ENCODE assay signal across 18 cellular contexts in the genomic region with DNA sequence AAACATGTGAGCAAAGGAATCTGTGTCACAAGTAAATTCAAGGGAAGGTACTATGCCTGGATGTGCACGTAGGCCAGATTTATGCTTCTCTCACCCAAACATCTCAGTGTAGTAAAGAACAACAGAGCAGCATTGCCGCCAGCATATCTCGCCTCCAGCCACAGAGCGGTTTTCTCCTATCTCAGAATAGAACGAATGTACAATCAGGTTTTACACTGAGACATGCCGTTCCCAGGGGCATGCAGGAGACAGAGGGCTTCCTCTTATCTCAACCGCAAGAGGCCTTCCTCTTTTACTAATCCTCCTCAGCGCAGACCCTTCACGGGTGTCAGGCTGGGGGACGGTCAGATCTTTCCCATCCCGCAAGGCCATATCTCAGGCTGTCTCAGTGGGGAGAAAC.
DNase-seq lines count a peak whose midpoint lies in the region; ATAC-seq, FAIRE-seq and TF ChIP-seq lines count a peak whose summit lies in the region.
"Had no signal": no experiment of that assay in that cellular context is flagged by ENCODE, and none has a peak within 500 bp of the region (broad histone marks: within the 10 kb centered on the region; RNA-seq: fewer than 3 reads in every experiment).

No MANE protein-coding gene starts in this region.

- no peaks in the 10 kb centered on the region for H3K9me3 ChIP-seq in OCI-LY7 (ENCODE audit: low read length)
- H3K9me3 ChIP-seq in GM12878 (replicated peaks; ENCODE audit: control insufficient read depth, insufficient read depth, low read length), result no peaks in the 10 kb centered on the region
- no peaks in the 10 kb centered on the region for H3K9me3 ChIP-seq in left lung
- H3K9me3 ChIP-seq: A549, adrenal gland, Caco-2 had no signal

- DNase-seq in AML-193 (lab: John Stamatoyannopoulos, UW) (peak; percentile 12 to 38), OCI-LY7 (ENCODE audit: low spot score) (peak; percentile 81), GM12878 (ENCODE audit: low read depth, low spot score) (no peak), left lung (no peak), germinal center (ENCODE audit: low spot score) (no peak), GM19240 (ENCODE audit: insufficient read length, low spot score) (no peak), GM10266 (ENCODE audit: extremely low spot score) (no peak)
- DNase-seq: activated CD4-positive, alpha-beta T cell treated with anti-CD3 and anti-CD28 coated beads, Interleukin-2, amount 50 U/mL, for 4 hours; activated T-cell treated with anti-CD3 and anti-CD28 coated beads, Interleukin-2, amount 50 U/mL, for 24 hours; adrenal gland; Caco-2; endodermal cell; small intestine had no signal

- no peak for TF ChIP-seq EP300 in GM12878 (IDR thresholded peaks at IDR 0.05; ENCODE audit: borderline replicate concordance in 1 of 2, control insufficient read depth in 1 of 2, low read depth in 2 of 2, low read length in 2 of 2)

- BruUV-seq in OCI-LY7 (replicated peaks; lab: Mats Ljungman, UMichigan) (no TSS peak), GM12878 (replicated peaks; lab: Mats Ljungman, UMichigan) (no TSS peak)

- H3K27ac ChIP-seq in OCI-LY7 (ENCODE audit: low read depth, low read length, poor library complexity, severe bottlenecking) (peak overlapping the region; percentile 100), GM12878 (ENCODE audit: control insufficient read depth, insufficient read depth) (peak overlapping the region; percentile 67; the same call in 1 of the 2 replicates), left lung (no peak overlapping the region)
- H3K27ac ChIP-seq: A549, adrenal gland had no signal

- peak; percentile 58 for TF ChIP-seq POLR2A in GM19099 (IDR thresholded peaks at IDR 0.05; ENCODE audit: extremely low read depth, insufficient read length, low read depth)
- TF ChIP-seq POLR2A in GM12878 (IDR thresholded peaks at IDR 0.05; ENCODE audit: low read depth, low read length), result no peak

- TF ChIP-seq RAD21 in GM12878 (IDR thresholded peaks at IDR 0.05; ENCODE audit: insufficient read depth, low read depth, low read length), result no peak

- H3K4me1 ChIP-seq in OCI-LY7 (ENCODE audit: insufficient read depth, low read length, poor library complexity, severe bottlenecking) (peaks cover 51% of the 10 kb centered on the region), GM12878 (ENCODE audit: control insufficient read depth, insufficient read depth, low read length) (no peaks in the 10 kb centered on the region; the same call in 1 of the 2 replicates), left lung (no peaks in the 10 kb centered on the region)
- H3K4me1 ChIP-seq: A549, adrenal gland, Caco-2 had no signal

- H3K4me2 ChIP-seq in OCI-LY7 (ENCODE audit: low read length) (peak overlapping the region; percentile 79), GM12878 (ENCODE audit: control insufficient read depth, insufficient read depth) (peak overlapping the region; percentile 92)
- H3K4me2 ChIP-seq: A549 had no signal

- ATAC-seq in GM12878, result no peak
- no peak for ATAC-seq in left lung
- ATAC-seq: A549; stimulated activated effector memory CD8-positive, alpha-beta T cell treated with anti-CD3 and anti-CD28 coated beads, Interleukin-12 subunit alpha, Interleukin-12 subunit beta, amount 100 ng/mL, for 72 hours had no signal

- H4K20me1 ChIP-seq in OCI-LY7 (ENCODE audit: insufficient read depth, low read length), result no peaks in the 10 kb centered on the region
- H4K20me1 ChIP-seq in GM12878 (ENCODE audit: control insufficient read depth, insufficient read depth), result no peaks in the 10 kb centered on the region

- intact Hi-C loops in OCI-LY7 (cut with micrococcal nuclease; ENCODE audit: unreplicated experiment) (no loop called here), GM12878 (cut with micrococcal nuclease; ENCODE audit: unreplicated experiment) (no loop called here), left lung (cut with DNase I) (no loop called here)

- TF ChIP-seq CTCF in OCI-LY7 (conservative IDR thresholded peaks at IDR 0.05; ENCODE audit: low read length), result no peak
- TF ChIP-seq CTCF in GM12878 (IDR thresholded peaks at IDR 0.05 in 2 of 3, conservative IDR thresholded peaks at IDR 0.05 in 1 of 3; ENCODE audit: control insufficient read depth in 2 of 3, extremely low read depth in 1 of 3, insufficient read depth in 1 of 3, low read depth in 3 of 3, low read length in 3 of 3), result no peak
- TF ChIP-seq CTCF in left lung (IDR thresholded peaks at IDR 0.05), result no peak
- TF ChIP-seq CTCF in GM10266 (IDR thresholded peaks at IDR 0.05; ENCODE audit: control insufficient read depth, insufficient read depth, low read depth, missing control alignments), result no peak

- H2AFZ ChIP-seq in OCI-LY7 (ENCODE audit: low read length), result no peak overlapping the region
- peak overlapping the region; percentile 17 for H2AFZ ChIP-seq in GM12878 (ENCODE audit: control insufficient read depth, low read depth, low read length)

- peak overlapping the region; percentile 48 for H3K9ac ChIP-seq in GM12878 (ENCODE audit: control insufficient read depth, insufficient read depth, low read length)

- peaks cover 38% of the 10 kb centered on the region for H3K79me2 ChIP-seq in OCI-LY7 (ENCODE audit: insufficient read depth, low read depth, low read length)
- H3K79me2 ChIP-seq in GM12878 (ENCODE audit: control insufficient read depth, insufficient read depth, low read length), result peaks cover 12% of the 10 kb centered on the region

- POLR2A ChIA-PET in OCI-LY7 (lab: Charles Lee), result interaction anchor here (1.3 to 27.8 kb wide), 3 partner anchors 14 to 26 kb away, joined by 7 to 2147 read pairs (median 232); no protein-coding TSS in a partner anchor
- POLR2A ChIA-PET in GM12878 (lab: Charles Lee), result no interaction called here

- H3K27me3 ChIP-seq in GM12878 (replicated peaks in 1 of 2; ENCODE audit: control insufficient read depth in 2 of 2, insufficient read depth in 2 of 2, low read length in 1 of 2) (no peaks in the 10 kb centered on the region), left lung (no peaks in the 10 kb centered on the region)
- H3K27me3 ChIP-seq: adrenal gland had no signal

- peak overlapping the region; percentile 100 for H3K4me3 ChIP-seq in OCI-LY7 (ENCODE audit: low read depth, low read length, poor library complexity, severe bottlenecking)
- peak overlapping the region; percentile 70; the same call in 1 of the 2 replicates for H3K4me3 ChIP-seq in GM12878
- H3K4me3 ChIP-seq in left lung, result no peak overlapping the region
- H3K4me3 ChIP-seq: A549, adrenal gland had no signal

- WGBS in GM12878 (ENCODE audit: insufficient coverage, insufficient replicate concordance, low lambda C conversion rate, missing lambda C conversion rate), result under 1% methylated on average over 11 of the region's 11 CpGs

- H3K9me2 ChIP-seq in OCI-LY7 (ENCODE audit: insufficient read depth, low read length), result no peaks in the 10 kb centered on the region

- SMC1A ChIA-PET in GM12878 (lab: Charles Lee; ENCODE audit: uncharacterized antibody, unreplicated experiment), result no interaction called here

- RAD21 ChIA-PET in GM12878 (lab: Charles Lee; ENCODE audit: unreplicated experiment), result no interaction called here

- in situ Hi-C loops in GM12878 (cut with MboI), result no loop called here

- FAIRE-seq in GM12878 (lab: Jason Lieb, UNC), result no peak
- FAIRE-seq: A549, G401.6, GM18507, small intestine had no signal

- CTCF ChIA-PET in OCI-LY7 (lab: Charles Lee; ENCODE audit: unreplicated experiment), result no interaction called here
- CTCF ChIA-PET in GM12878 (lab: Yijun Ruan, JAX), result no interaction called here

- H3K36me3 ChIP-seq in OCI-LY7 (ENCODE audit: insufficient read depth, low read length) (peaks cover 8% of the 10 kb centered on the region), GM12878 (ENCODE audit: control insufficient read depth in 2 of 2, insufficient read depth in 2 of 2, low read length in 1 of 2) (no peaks in the 10 kb centered on the region), left lung (no peaks in the 10 kb centered on the region)
- H3K36me3 ChIP-seq: adrenal gland had no signal

TF ChIP-seq in GM12878, 131 proteins besides CTCF, POLR2A, EP300 and RAD21:
- TF ChIP-seq POU2F2 (IDR thresholded peaks at IDR 0.05; ENCODE audit: borderline replicate concordance, low read depth, low read length), result no peak
- peak; percentile 66 for TF ChIP-seq RUNX3 (IDR thresholded peaks at IDR 0.05; ENCODE audit: low read length)
- peak; percentile 75 for TF ChIP-seq SPI1 (IDR thresholded peaks at IDR 0.05; ENCODE audit: borderline replicate concordance, insufficient read depth, low read depth, low read length)

Comparison
In these comparisons a context has a peak if more than half of its experiments do, and no peak if none do; other contexts are left out.
1. DNase-seq: peak in AML-193 (2 of 2) and OCI-LY7 (single experiment); none in GM12878 (single experiment), left lung (0 of 2), germinal center (single experiment), GM19240 (single experiment) and GM10266 (single experiment).
2. H3K27ac ChIP-seq: peak in OCI-LY7 (single experiment) and GM12878 (single experiment); none in left lung (0 of 2).
3. H3K4me3 ChIP-seq: peak in OCI-LY7 (single experiment) and GM12878 (single experiment); none in left lung (0 of 2).